27 cellular contexts compared by ENCODE assay signal in the genomic region with DNA sequence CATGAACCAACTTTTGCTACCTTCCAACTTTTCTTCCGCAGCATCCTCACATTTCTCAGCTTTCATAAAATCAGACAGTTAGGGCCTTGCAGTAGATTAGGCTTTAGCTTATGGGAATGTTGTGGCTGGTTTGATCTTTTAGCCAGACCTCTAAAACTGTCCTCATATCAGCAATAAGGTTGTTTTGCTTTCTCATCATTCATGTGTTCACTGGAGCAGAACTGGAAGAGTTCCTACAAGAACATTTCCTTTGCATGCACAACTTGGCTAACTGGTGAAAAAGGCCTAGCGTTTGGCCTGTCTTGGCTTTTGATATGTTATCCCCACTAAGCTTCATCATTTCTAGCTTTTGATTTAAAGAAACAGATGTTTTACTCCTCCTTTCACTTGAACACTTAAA.
"Had no signal": no experiment of that assay in that cellular context is flagged by ENCODE, and none has a peak within 500 bp of the region (broad histone marks: within the 10 kb centered on the region; RNA-seq: fewer than 3 reads in every experiment).

No MANE protein-coding gene starts in this region.

- DNase-seq: activated CD4-positive, alpha-beta T cell treated with anti-CD3 and anti-CD28 coated beads for 48 hours; activated CD4-positive, alpha-beta T cell treated with anti-CD3 and anti-CD28 coated beads, Interleukin-2, amount 50 U/mL, for 4 hours; activated CD4-positive, CD25-positive, alpha-beta regulatory T cell treated with anti-CD3 and anti-CD28 coated beads, Interleukin-2, amount 50 U/mL, for 72 hours; activated CD8-positive, alpha-beta memory T cell treated with anti-CD3 and anti-CD28 coated beads, Interleukin-2, amount 50 U/mL, for 48 hours; activated CD8-positive, alpha-beta T cell treated with anti-CD3 and anti-CD28 coated beads, Interleukin-2, amount 10 ng/mL, durations not matched to agents 7 days and 5 days; activated effector memory CD4-positive, alpha-beta T cell treated with Interleukin-2 at 50 U/mL for 16 hours; activated naive CD4-positive, alpha-beta T cell; activated T-cell treated with anti-CD3 and anti-CD28 coated beads, Interleukin-2, amount 50 U/mL, for 1 hour; cerebellar nuclear complex; KG1; MG63; MV-4-11; NCI-H1092 treated with DMSO at 0.1 percent for 48 hours; NCI-H1417 treated with DMSO at 0.1 percent for 48 hours; NCI-H1694; NCI-H2029; NCI-H2107; NCI-H2171 treated with DMSO at 0.1 percent for 48 hours; NCI-H226; NCI-H526; NCI-H82; Peyer's patch; SHP77 treated with DMSO at 0.1 percent for 48 hours; T-helper 17 cell; T-helper 9 cell had no signal

- H3K4me1 ChIP-seq: ascending aorta, Peyer's patch had no signal

- H3K4me3 ChIP-seq: ascending aorta, MG63, Peyer's patch had no signal

- H3K27ac ChIP-seq: ascending aorta, Peyer's patch had no signal

- H3K27me3 ChIP-seq: ascending aorta, MG63, Peyer's patch had no signal

- ATAC-seq: activated CD8-positive, alpha-beta T cell treated with anti-CD3 and anti-CD28 coated beads, Interleukin-2, amount 10 ng/mL, durations not matched to agents 7 days and 5 days; T-helper 17 cell; WTC11 had no signal

- H3K9me3 ChIP-seq: ascending aorta, MG63, Peyer's patch had no signal

- H3K36me3 ChIP-seq: ascending aorta, MG63, Peyer's patch had no signal
